Comparison of ENCODE assay signal across 1 cellular context in the genomic region with DNA sequence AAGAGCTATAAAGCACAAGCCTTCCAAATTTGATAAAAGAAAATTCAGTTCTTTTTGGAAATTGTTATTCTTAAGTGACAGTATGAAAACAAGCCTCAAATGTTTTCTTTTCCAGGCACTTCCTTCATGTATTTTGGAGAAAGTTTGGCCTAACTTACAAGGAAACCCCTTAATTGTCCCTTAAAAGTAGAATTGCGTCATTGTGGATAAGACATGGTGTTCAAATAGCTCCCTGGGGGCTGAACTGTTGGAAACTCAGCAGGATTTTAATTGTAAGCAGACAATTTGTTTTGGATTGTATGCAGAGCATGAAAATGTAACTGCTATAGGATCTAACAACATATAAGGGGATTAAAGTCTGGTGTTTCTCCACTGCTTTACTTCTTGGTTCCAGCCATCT.
TF ChIP-seq lines count a peak whose summit lies in the region.

No MANE protein-coding gene starts in this region.

TF ChIP-seq in HEK293, 187 proteins besides CTCF, POLR2A, EP300 and RAD21 (continued from another document and continues in another):
- TF ChIP-seq, protein P1, sequence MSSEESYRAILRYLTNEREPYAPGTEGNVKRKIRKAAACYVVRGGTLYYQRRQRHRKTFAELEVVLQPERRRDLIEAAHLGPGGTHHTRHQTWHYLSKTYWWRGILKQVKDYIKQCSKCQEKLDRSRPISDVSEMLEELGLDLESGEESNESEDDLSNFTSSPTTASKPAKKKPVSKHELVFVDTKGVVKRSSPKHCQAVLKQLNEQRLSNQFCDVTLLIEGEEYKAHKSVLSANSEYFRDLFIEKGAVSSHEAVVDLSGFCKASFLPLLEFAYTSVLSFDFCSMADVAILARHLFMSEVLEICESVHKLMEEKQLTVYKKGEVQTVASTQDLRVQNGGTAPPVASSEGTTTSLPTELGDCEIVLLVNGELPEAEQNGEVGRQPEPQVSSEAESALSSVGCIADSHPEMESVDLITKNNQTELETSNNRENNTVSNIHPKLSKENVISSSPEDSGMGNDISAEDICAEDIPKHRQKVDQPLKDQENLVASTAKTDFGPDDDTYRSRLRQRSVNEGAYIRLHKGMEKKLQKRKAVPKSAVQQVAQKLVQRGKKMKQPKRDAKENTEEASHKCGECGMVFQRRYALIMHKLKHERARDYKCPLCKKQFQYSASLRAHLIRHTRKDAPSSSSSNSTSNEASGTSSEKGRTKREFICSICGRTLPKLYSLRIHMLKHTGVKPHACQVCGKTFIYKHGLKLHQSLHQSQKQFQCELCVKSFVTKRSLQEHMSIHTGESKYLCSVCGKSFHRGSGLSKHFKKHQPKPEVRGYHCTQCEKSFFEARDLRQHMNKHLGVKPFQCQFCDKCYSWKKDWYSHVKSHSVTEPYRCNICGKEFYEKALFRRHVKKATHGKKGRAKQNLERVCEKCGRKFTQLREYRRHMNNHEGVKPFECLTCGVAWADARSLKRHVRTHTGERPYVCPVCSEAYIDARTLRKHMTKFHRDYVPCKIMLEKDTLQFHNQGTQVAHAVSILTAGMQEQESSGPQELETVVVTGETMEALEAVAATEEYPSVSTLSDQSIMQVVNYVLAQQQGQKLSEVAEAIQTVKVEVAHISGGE (tag by site-specific recombination; conservative IDR thresholded peaks at IDR 0.05; ENCODE audit: low read depth): no peak
- TF ChIP-seq HOXA7 (CRISPR knock-in tag; IDR thresholded peaks at IDR 0.05; ENCODE audit: borderline replicate concordance): no peak
- TF ChIP-seq SALL2 (tag by site-specific recombination; IDR thresholded peaks at IDR 0.05; ENCODE audit: borderline replicate concordance): no peak
- TF ChIP-seq ZNF600 (tag by site-specific recombination; IDR thresholded peaks at IDR 0.05): peak; percentile 91
- TF ChIP-seq, protein P2, sequence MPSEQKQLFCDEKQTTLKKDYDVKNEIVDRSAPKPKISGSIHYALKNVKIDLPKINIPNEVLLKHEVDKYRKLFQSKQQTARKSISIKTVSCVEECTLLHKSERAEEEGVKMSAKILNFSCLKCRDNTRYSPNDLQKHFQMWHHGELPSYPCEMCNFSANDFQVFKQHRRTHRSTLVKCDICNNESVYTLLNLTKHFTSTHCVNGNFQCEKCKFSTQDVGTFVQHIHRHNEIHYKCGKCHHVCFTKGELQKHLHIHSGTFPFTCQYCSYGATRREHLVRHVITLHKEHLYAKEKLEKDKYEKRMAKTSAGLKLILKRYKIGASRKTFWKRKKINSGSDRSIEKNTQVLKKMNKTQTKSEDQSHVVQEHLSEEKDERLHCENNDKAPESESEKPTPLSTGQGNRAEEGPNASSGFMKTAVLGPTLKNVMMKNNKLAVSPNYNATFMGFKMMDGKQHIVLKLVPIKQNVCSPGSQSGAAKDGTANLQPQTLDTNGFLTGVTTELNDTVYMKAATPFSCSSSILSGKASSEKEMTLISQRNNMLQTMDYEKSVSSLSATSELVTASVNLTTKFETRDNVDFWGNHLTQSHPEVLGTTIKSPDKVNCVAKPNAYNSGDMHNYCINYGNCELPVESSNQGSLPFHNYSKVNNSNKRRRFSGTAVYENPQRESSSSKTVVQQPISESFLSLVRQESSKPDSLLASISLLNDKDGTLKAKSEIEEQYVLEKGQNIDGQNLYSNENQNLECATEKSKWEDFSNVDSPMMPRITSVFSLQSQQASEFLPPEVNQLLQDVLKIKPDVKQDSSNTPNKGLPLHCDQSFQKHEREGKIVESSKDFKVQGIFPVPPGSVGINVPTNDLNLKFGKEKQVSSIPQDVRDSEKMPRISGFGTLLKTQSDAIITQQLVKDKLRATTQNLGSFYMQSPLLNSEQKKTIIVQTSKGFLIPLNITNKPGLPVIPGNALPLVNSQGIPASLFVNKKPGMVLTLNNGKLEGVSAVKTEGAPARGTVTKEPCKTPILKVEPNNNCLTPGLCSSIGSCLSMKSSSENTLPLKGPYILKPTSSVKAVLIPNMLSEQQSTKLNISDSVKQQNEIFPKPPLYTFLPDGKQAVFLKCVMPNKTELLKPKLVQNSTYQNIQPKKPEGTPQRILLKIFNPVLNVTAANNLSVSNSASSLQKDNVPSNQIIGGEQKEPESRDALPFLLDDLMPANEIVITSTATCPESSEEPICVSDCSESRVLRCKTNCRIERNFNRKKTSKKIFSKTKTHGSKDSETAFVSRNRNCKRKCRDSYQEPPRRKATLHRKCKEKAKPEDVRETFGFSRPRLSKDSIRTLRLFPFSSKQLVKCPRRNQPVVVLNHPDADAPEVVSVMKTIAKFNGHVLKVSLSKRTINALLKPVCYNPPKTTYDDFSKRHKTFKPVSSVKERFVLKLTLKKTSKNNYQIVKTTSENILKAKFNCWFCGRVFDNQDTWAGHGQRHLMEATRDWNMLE (tag by site-specific recombination; conservative IDR thresholded peaks at IDR 0.05; ENCODE audit: low read depth): 0 out of 2 replicates have a peak, but pooled peaks have one; percentile 19
- no peak for TF ChIP-seq ZNF274 (IDR thresholded peaks at IDR 0.05; ENCODE audit: low read length)
- no peak for TF ChIP-seq ZNF274 (tag by site-specific recombination; IDR thresholded peaks at IDR 0.05; ENCODE audit: borderline replicate concordance)
- TF ChIP-seq, protein P3, sequence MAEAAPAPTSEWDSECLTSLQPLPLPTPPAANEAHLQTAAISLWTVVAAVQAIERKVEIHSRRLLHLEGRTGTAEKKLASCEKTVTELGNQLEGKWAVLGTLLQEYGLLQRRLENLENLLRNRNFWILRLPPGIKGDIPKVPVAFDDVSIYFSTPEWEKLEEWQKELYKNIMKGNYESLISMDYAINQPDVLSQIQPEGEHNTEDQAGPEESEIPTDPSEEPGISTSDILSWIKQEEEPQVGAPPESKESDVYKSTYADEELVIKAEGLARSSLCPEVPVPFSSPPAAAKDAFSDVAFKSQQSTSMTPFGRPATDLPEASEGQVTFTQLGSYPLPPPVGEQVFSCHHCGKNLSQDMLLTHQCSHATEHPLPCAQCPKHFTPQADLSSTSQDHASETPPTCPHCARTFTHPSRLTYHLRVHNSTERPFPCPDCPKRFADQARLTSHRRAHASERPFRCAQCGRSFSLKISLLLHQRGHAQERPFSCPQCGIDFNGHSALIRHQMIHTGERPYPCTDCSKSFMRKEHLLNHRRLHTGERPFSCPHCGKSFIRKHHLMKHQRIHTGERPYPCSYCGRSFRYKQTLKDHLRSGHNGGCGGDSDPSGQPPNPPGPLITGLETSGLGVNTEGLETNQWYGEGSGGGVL (tag by site-specific recombination; IDR thresholded peaks at IDR 0.05): no peak
- TF ChIP-seq, protein P4, sequence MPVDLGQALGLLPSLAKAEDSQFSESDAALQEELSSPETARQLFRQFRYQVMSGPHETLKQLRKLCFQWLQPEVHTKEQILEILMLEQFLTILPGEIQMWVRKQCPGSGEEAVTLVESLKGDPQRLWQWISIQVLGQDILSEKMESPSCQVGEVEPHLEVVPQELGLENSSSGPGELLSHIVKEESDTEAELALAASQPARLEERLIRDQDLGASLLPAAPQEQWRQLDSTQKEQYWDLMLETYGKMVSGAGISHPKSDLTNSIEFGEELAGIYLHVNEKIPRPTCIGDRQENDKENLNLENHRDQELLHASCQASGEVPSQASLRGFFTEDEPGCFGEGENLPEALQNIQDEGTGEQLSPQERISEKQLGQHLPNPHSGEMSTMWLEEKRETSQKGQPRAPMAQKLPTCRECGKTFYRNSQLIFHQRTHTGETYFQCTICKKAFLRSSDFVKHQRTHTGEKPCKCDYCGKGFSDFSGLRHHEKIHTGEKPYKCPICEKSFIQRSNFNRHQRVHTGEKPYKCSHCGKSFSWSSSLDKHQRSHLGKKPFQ (tag by site-specific recombination; IDR thresholded peaks at IDR 0.05): peak; percentile 68
- peak; percentile 63 for TF ChIP-seq ZBTB21 (tag by site-specific recombination; IDR thresholded peaks at IDR 0.05)
- TF ChIP-seq, protein P5, sequence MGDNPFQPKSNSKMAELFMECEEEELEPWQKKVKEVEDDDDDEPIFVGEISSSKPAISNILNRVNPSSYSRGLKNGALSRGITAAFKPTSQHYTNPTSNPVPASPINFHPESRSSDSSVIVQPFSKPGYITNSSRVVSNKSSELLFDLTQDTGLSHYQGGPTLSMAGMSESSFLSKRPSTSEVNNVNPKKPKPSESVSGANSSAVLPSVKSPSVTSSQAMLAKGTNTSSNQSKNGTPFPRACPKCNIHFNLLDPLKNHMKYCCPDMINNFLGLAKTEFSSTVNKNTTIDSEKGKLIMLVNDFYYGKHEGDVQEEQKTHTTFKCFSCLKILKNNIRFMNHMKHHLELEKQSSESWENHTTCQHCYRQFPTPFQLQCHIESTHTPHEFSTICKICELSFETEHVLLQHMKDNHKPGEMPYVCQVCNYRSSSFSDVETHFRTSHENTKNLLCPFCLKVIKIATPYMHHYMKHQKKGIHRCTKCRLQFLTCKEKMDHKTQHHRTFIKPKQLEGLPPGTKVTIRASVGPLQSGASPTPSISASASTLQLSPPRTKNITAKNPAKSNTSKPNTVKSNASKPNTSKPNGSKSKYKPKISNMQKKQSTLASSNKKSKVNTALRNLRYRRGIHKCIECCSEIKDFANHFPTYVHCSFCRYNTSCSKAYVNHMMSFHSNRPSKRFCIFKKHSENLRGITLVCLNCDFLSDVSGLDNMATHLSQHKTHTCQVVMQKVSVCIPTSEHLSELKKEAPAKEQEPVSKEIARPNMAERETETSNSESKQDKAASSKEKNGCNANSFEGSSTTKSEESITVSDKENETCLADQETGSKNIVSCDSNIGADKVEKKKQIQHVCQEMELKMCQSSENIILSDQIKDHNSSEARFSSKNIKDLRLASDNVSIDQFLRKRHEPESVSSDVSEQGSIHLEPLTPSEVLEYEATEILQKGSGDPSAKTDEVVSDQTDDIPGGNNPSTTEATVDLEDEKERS (tag by site-specific recombination; IDR thresholded peaks at IDR 0.05): no peak
- no peak for TF ChIP-seq ZNF157 (tag by site-specific recombination; IDR thresholded peaks at IDR 0.05)
- TF ChIP-seq ZNF133 (tag by site-specific recombination; IDR thresholded peaks at IDR 0.05): no peak
- no peak for TF ChIP-seq ZNF521 (tag by site-specific recombination; IDR thresholded peaks at IDR 0.05)
- peak; percentile 94 for TF ChIP-seq ZSCAN16 (tag by site-specific recombination; IDR thresholded peaks at IDR 0.05)
- no peak for TF ChIP-seq ZNF48 (tag by site-specific recombination; IDR thresholded peaks at IDR 0.05)
- TF ChIP-seq, protein P6, sequence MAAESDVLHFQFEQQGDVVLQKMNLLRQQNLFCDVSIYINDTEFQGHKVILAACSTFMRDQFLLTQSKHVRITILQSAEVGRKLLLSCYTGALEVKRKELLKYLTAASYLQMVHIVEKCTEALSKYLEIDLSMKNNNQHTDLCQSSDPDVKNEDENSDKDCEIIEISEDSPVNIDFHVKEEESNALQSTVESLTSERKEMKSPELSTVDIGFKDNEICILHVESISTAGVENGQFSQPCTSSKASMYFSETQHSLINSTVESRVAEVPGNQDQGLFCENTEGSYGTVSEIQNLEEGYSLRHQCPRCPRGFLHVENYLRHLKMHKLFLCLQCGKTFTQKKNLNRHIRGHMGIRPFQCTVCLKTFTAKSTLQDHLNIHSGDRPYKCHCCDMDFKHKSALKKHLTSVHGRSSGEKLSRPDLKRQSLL (tag by site-specific recombination; IDR thresholded peaks at IDR 0.05): no peak
- TF ChIP-seq, protein P7, sequence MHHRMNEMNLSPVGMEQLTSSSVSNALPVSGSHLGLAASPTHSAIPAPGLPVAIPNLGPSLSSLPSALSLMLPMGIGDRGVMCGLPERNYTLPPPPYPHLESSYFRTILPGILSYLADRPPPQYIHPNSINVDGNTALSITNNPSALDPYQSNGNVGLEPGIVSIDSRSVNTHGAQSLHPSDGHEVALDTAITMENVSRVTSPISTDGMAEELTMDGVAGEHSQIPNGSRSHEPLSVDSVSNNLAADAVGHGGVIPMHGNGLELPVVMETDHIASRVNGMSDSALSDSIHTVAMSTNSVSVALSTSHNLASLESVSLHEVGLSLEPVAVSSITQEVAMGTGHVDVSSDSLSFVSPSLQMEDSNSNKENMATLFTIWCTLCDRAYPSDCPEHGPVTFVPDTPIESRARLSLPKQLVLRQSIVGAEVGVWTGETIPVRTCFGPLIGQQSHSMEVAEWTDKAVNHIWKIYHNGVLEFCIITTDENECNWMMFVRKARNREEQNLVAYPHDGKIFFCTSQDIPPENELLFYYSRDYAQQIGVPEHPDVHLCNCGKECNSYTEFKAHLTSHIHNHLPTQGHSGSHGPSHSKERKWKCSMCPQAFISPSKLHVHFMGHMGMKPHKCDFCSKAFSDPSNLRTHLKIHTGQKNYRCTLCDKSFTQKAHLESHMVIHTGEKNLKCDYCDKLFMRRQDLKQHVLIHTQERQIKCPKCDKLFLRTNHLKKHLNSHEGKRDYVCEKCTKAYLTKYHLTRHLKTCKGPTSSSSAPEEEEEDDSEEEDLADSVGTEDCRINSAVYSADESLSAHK (tag by site-specific recombination; IDR thresholded peaks at IDR 0.05): peak; percentile 78
- no peak for TF ChIP-seq HOXD13 (CRISPR knock-in tag; IDR thresholded peaks at IDR 0.05; ENCODE audit: borderline replicate concordance)
- TF ChIP-seq, protein P8, sequence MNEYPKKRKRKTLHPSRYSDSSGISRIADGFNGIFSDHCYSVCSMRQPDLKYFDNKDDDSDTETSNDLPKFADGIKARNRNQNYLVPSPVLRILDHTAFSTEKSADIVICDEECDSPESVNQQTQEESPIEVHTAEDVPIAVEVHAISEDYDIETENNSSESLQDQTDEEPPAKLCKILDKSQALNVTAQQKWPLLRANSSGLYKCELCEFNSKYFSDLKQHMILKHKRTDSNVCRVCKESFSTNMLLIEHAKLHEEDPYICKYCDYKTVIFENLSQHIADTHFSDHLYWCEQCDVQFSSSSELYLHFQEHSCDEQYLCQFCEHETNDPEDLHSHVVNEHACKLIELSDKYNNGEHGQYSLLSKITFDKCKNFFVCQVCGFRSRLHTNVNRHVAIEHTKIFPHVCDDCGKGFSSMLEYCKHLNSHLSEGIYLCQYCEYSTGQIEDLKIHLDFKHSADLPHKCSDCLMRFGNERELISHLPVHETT (tag by site-specific recombination; IDR thresholded peaks at IDR 0.05): peak; percentile 80
- TF ChIP-seq, protein P9, sequence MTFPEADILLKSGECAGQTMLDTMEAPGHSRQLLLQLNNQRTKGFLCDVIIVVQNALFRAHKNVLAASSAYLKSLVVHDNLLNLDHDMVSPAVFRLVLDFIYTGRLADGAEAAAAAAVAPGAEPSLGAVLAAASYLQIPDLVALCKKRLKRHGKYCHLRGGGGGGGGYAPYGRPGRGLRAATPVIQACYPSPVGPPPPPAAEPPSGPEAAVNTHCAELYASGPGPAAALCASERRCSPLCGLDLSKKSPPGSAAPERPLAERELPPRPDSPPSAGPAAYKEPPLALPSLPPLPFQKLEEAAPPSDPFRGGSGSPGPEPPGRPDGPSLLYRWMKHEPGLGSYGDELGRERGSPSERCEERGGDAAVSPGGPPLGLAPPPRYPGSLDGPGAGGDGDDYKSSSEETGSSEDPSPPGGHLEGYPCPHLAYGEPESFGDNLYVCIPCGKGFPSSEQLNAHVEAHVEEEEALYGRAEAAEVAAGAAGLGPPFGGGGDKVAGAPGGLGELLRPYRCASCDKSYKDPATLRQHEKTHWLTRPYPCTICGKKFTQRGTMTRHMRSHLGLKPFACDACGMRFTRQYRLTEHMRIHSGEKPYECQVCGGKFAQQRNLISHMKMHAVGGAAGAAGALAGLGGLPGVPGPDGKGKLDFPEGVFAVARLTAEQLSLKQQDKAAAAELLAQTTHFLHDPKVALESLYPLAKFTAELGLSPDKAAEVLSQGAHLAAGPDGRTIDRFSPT (tag by site-specific recombination; IDR thresholded peaks at IDR 0.05): peak; percentile 80; the same call in 1 of the 2 replicates
- no peak for TF ChIP-seq SETDB1 (IDR thresholded peaks at IDR 0.05; ENCODE audit: insufficient read length, low read length)
- TF ChIP-seq GFI1B (tag by site-specific recombination; IDR thresholded peaks at IDR 0.05): peak; percentile 40; the same call in 1 of the 2 replicates
- TF ChIP-seq, protein P10, sequence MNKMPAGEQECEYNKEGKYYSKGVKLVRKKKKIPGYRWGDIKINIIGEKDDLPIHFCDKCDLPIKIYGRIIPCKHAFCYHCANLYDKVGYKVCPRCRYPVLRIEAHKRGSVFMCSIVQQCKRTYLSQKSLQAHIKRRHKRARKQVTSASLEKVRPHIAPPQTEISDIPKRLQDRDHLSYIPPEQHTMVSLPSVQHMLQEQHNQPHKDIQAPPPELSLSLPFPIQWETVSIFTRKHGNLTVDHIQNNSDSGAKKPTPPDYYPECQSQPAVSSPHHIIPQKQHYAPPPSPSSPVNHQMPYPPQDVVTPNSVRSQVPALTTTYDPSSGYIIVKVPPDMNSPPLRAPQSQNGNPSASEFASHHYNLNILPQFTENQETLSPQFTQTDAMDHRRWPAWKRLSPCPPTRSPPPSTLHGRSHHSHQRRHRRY (tag by site-specific recombination; IDR thresholded peaks at IDR 0.05): no peak
- peak; percentile 93 for TF ChIP-seq ZNF629 (tag by site-specific recombination; IDR thresholded peaks at IDR 0.05)
